8 cellular contexts compared by ENCODE assay signal in genomic region chrX:153927936-153928760, GRCh38. TPM values are rescaled to one million over a fixed set of nuclear protein-coding genes. Genes with fewer than 3 reads are reported as not detected.
DNase-seq lines count a peak whose midpoint lies in the region; ATAC-seq and TF ChIP-seq lines count a peak whose summit lies in the region.

No MANE protein-coding gene starts in this region.

- peaks cover 10% of the 10 kb centered on the region; the same call in 1 of the 2 replicates for H3K4me1 ChIP-seq in GM23338 (ENCODE audit: insufficient read depth)

- TF ChIP-seq CTCF in GM23338 (conservative IDR thresholded peaks at IDR 0.05; ENCODE audit: low read depth in 2 of 2), result 0 out of 4 replicates have a peak, but pooled peaks of 1 of the 2 experiments have one; percentile 2

- H3K9me3 Mint-ChIP-seq in GM23338 (no peaks in the 10 kb centered on the region; the same call in 2 of the 3 replicates), naive B cell (peaks cover 0 to 2% (median 0%) of the 10 kb centered on the region in 7 donors)
- no peaks in the 10 kb centered on the region for H3K9me3 Mint-ChIP-seq in stimulated activated effector memory CD8-positive, alpha-beta T cell treated with anti-CD3 and anti-CD28 coated beads, Interleukin-12 subunit alpha, Interleukin-12 subunit beta, amount 100 ng/mL, for 72 hours

- peaks cover 20% of the 10 kb centered on the region for H3K4me1 Mint-ChIP-seq in GM23338
- H3K4me1 Mint-ChIP-seq in naive B cell, result peaks cover 40 to 60% (median 51%) of the 10 kb centered on the region in 3 donors
- H3K4me1 Mint-ChIP-seq in stimulated activated effector memory CD8-positive, alpha-beta T cell treated with anti-CD3 and anti-CD28 coated beads, Interleukin-12 subunit alpha, Interleukin-12 subunit beta, amount 100 ng/mL, for 72 hours, result peaks cover 39% of the 10 kb centered on the region

- H2AFZ ChIP-seq in GM23338, result no peak overlapping the region

- no peaks in the 10 kb centered on the region; the same call in 1 of the 2 replicates for H4K20me1 ChIP-seq in GM23338 (replicated peaks; ENCODE audit: insufficient read depth)

- DNase-seq in EH (ENCODE audit: low read depth) (peak; percentile 97), GM23338 (ENCODE audit: low spot score) (peak; percentile 96), Kasumi-1 (lab: John Stamatoyannopoulos, UW) (peak; percentile 87 to 88), RKO (ENCODE audit: low spot score) (peak; percentile 99), fibroblast of gingiva (ENCODE audit: low read depth) (peak; percentile 98), naive B cell (peak; percentile 95)
- peak; percentile 82 to 94 for DNase-seq in activated T-helper 1 cell treated with anti-CD3 and anti-CD28 coated beads, Interleukin-2, amount 50 U/mL, for 16 hours (ENCODE audit: low read depth in 1 of 2, low spot score in 1 of 2)
- peak; percentile 73 to 88 for DNase-seq in stimulated activated effector memory CD8-positive, alpha-beta T cell treated with anti-CD3 and anti-CD28 coated beads, Interleukin-12 subunit alpha, Interleukin-12 subunit beta, amount 100 ng/mL, for 72 hours (ENCODE audit: low spot score in 2 of 2)

- peaks cover 9% of the 10 kb centered on the region for H3K27me3 Mint-ChIP-seq in GM23338 (ENCODE audit: insufficient read depth, low read depth, poor library complexity)
- no peaks in the 10 kb centered on the region for H3K27me3 Mint-ChIP-seq in naive B cell

- no peaks in the 10 kb centered on the region for H3K36me3 ChIP-seq in GM23338 (ENCODE audit: insufficient read depth)

- H3K4me2 ChIP-seq in GM23338, result peak overlapping the region; percentile 83

- ATAC-seq in GM23338, result peak; percentile 85
- peak; percentile 62 to 65 for ATAC-seq in naive B cell (ENCODE audit: low read depth in 2 of 2)
- peak; percentile 88 for ATAC-seq in stimulated activated effector memory CD8-positive, alpha-beta T cell treated with anti-CD3 and anti-CD28 coated beads, Interleukin-12 subunit alpha, Interleukin-12 subunit beta, amount 100 ng/mL, for 72 hours

- no peaks in the 10 kb centered on the region for H3K27me3 ChIP-seq in GM23338 (ENCODE audit: insufficient read depth)

- H3K4me3 ChIP-seq in GM23338, result peak overlapping the region; percentile 65

- H3K27ac Mint-ChIP-seq in GM23338 (peak overlapping the region; percentile 96), naive B cell (peak overlapping the region; percentile 99 to 100 (median 100))
- H3K27ac Mint-ChIP-seq in stimulated activated effector memory CD8-positive, alpha-beta T cell treated with anti-CD3 and anti-CD28 coated beads, Interleukin-12 subunit alpha, Interleukin-12 subunit beta, amount 100 ng/mL, for 72 hours, result peak overlapping the region; percentile 93

- H3F3A ChIP-seq in GM23338 (replicated peaks; ENCODE audit: low read depth), result 0 out of 2 replicates have a peak, but pooled peaks cover 5% of the 10 kb centered on the region

- H3K4me3 Mint-ChIP-seq in GM23338 (peak overlapping the region; percentile 77), naive B cell (peak overlapping the region; percentile 87 to 97 (median 95))
- H3K4me3 Mint-ChIP-seq in stimulated activated effector memory CD8-positive, alpha-beta T cell treated with anti-CD3 and anti-CD28 coated beads, Interleukin-12 subunit alpha, Interleukin-12 subunit beta, amount 100 ng/mL, for 72 hours, result peak overlapping the region; percentile 90

- H3K79me2 ChIP-seq in GM23338 (replicated peaks; ENCODE audit: insufficient read depth), result no peaks in the 10 kb centered on the region

- H3K27ac ChIP-seq in GM23338 (ENCODE audit: low read depth), result peak overlapping the region; percentile 90

- H3K36me3 Mint-ChIP-seq in GM23338 (ENCODE audit: low read depth) (peaks cover 22% of the 10 kb centered on the region), naive B cell (peaks cover 0 to 11% of the 10 kb centered on the region in 2 donors)
- peaks cover 51% of the 10 kb centered on the region for H3K36me3 Mint-ChIP-seq in stimulated activated effector memory CD8-positive, alpha-beta T cell treated with anti-CD3 and anti-CD28 coated beads, Interleukin-12 subunit alpha, Interleukin-12 subunit beta, amount 100 ng/mL, for 72 hours

- H3K9me2 ChIP-seq in GM23338 (ENCODE audit: insufficient read depth), result no peaks in the 10 kb centered on the region

TF ChIP-seq in GM23338, 12 proteins besides CTCF, POLR2A, EP300 and RAD21:
- TF ChIP-seq POLR2AphosphoS5 (IDR thresholded peaks at IDR 0.05; ENCODE audit: low read depth) (peak; percentile 50), CREB1 (CRISPR knock-in tag; IDR thresholded peaks at IDR 0.05; ENCODE audit: low read depth) (no peak)
TF ChIP-seq in GM23338: peak in this region for 1.

RNA-seq across cellular contexts. Expression of gene ARHGAP4, which starts 2.1 kb away (rescaled TPM):
- 57.8 and 59.5 TPM in 2 replicates for total RNA-seq in GM23338 (2014; rRNA removed; shearing (Covaris generic))
- 21.2 and 21.5 TPM in 2 replicates for polyA plus RNA-seq in GM23338 (2016; fragmentation: Nextera tagmentation; extraction: Ambion mirVana)
- polyA plus RNA-seq in naive B cell (ENCODE audit: low read depth in 6 of 6), result 100 to 1,000 TPM in 2 of 6 donors, 10 to 100 TPM in 4; 71.5 to 147 (median 83.5) TPM

RNA-seq across cellular contexts. Expression of gene NAA10, which starts 6.7 kb away (rescaled TPM):
- total RNA-seq in GM23338 (2014; rRNA removed; shearing (Covaris generic)), result 112 and 136 TPM in 2 replicates
- polyA plus RNA-seq in GM23338 (2016; fragmentation: Nextera tagmentation; extraction: Ambion mirVana) (140 and 145 TPM in 2 replicates), naive B cell (ENCODE audit: low read depth in 6 of 6) (10 to 100 TPM; 52.6 to 98.7 (median 61.0) TPM)

RNA-seq across cellular contexts. Expression of gene RENBP, which starts 16.3 kb away (rescaled TPM):
- total RNA-seq in GM23338 (2014; rRNA removed; shearing (Covaris generic)), result 8.6 and 10.3 TPM in 2 replicates
- polyA plus RNA-seq in GM23338 (2016; fragmentation: Nextera tagmentation; extraction: Ambion mirVana) (1.5 and 2.0 TPM in 2 replicates), naive B cell (ENCODE audit: low read depth in 6 of 6) (1 to 10 TPM in 4 of 6 donors, under 1 TPM in 2; 0.68 to 3.8 (median 1.7) TPM)

RNA-seq across cellular contexts. Expression of gene AVPR2, which starts 23.7 kb away (rescaled TPM):
- not detected in 2 replicates for total RNA-seq in GM23338 (2014; rRNA removed; shearing (Covaris generic))
- polyA plus RNA-seq in GM23338 (2016; fragmentation: Nextera tagmentation; extraction: Ambion mirVana) (not detected in 2 replicates), naive B cell (ENCODE audit: low read depth in 6 of 6) (under 1 TPM in 1 of 6 donors, not detected in 5; 0.25 TPM)

RNA-seq across cellular contexts. Expression of gene L1CAM, which starts 42.2 kb away (rescaled TPM):
- total RNA-seq in GM23338 (2014; rRNA removed; shearing (Covaris generic)), result 27.6 and 29.2 TPM in 2 replicates
- polyA plus RNA-seq in GM23338 (2016; fragmentation: Nextera tagmentation; extraction: Ambion mirVana) (7.4 and 7.8 TPM in 2 replicates), naive B cell (ENCODE audit: low read depth in 6 of 6) (1 to 10 TPM in 5 of 6 donors, not detected in 1; 1.1 to 2.1 (median 1.2) TPM)

Comparison
In these comparisons a context has a peak if more than half of its experiments do, and no peak if none do; other contexts are left out.
1. Peak in every context shown above with its lines: DNase-seq, ATAC-seq, H3K4me3 ChIP-seq and H3K27ac ChIP-seq.